Comparison of ENCODE assay signal across 15 cellular contexts in the genomic region with DNA sequence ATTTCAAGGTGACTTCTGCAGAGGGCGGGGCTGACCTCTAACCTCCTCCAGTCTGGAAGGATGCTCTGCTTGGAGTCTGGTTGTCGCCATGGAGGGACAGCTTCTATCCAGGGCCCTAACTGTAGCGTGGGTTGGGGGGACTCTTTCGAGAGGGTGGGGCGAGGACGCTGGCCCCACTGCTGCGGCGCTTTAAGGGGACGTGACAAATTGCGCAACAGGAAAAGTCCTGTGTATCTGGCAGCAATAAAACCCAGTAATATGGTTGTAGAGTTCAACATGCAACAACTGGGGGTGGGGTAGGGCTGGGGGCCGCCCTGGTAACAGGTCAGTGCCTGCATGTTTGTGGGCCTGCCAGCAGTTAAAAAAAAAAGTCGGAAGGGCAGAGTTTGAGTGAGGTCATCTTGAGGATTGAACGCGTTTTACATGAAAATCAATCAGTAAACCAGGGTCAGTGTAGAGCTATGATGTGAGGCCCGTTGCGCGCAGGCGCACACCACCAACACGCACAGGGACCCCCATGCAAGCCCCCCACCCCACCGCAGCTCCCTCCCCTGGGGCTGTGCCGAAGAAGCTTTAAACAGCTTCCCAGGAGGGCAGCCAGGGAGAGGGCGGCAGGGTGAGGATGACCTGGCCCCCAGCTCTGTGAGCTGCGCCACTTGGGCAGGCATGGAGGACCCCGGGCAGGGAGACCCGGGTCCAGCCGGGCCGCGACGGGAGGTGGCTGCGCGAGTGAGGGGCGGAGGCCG. TPM values are rescaled to one million over a fixed set of nuclear protein-coding genes. Genes with fewer than 3 reads are reported as not detected.
DNase-seq lines count a peak whose midpoint lies in the region; ATAC-seq and TF ChIP-seq lines count a peak whose summit lies in the region.
"Had no signal": no experiment of that assay in that cellular context is flagged by ENCODE, and none has a peak within 500 bp of the region (broad histone marks: within the 10 kb centered on the region; RNA-seq: fewer than 3 reads in every experiment).

No MANE protein-coding gene starts in this region.

- peaks cover 88% of the 10 kb centered on the region for H3K27me3 Mint-ChIP-seq in mesothelial cell of epicardium (ENCODE audit: low read depth)

- no peak overlapping the region for H3K27ac Mint-ChIP-seq in mesothelial cell of epicardium

- DNase-seq in left ventricle myocardium inferior (no peak), right atrium auricular region (ENCODE audit: low spot score) (no peak), mesothelial cell of epicardium (ENCODE audit: low spot score in 2 of 2, unreplicated experiment in 2 of 2) (no peak), CD1c-positive myeloid dendritic cell (ENCODE audit: extremely low spot score) (no peak), erythroblast (lab: John Stamatoyannopoulos, UW) (no peak)
- DNase-seq: activated CD8-positive, alpha-beta memory T cell treated with anti-CD3 and anti-CD28 coated beads, Interleukin-2, amount 50 U/mL, for 4 hours; brain microvascular endothelial cell; foreskin keratinocyte; MM.1S; T-helper 9 cell had no signal

- H3K9me3 Mint-ChIP-seq in mesothelial cell of epicardium = no peaks in the 10 kb centered on the region

- no peaks in the 10 kb centered on the region for H3K36me3 ChIP-seq in left ventricle myocardium inferior
- no peaks in the 10 kb centered on the region for H3K36me3 ChIP-seq in right atrium auricular region
- H3K36me3 ChIP-seq in duodenal mucosa (ENCODE audit: control insufficient read depth in 1 of 2, insufficient read depth in 2 of 2, low read length in 2 of 2) = no peaks in the 10 kb centered on the region
- no peaks in the 10 kb centered on the region for H3K36me3 ChIP-seq in urinary bladder (ENCODE audit: insufficient read depth)
- H3K36me3 ChIP-seq: brain microvascular endothelial cell had no signal

- no peak for TF ChIP-seq POLR2A in erythroblast (IDR thresholded peaks at IDR 0.05; ENCODE audit: low read length)

- no peak for TF ChIP-seq CTCF in left ventricle myocardium inferior (IDR thresholded peaks at IDR 0.05; ENCODE audit: borderline replicate concordance)
- TF ChIP-seq CTCF in right atrium auricular region (IDR thresholded peaks at IDR 0.05) = no peak
- no peak for TF ChIP-seq CTCF in mesothelial cell of epicardium (IDR thresholded peaks at IDR 0.05; ENCODE audit: unreplicated experiment)

- peaks cover 42% of the 10 kb centered on the region for H3K4me1 Mint-ChIP-seq in mesothelial cell of epicardium

- no peak overlapping the region for H3K27ac ChIP-seq in left ventricle myocardium inferior (replicated peaks)
- H3K27ac ChIP-seq in right atrium auricular region = no peak overlapping the region
- H3K27ac ChIP-seq in duodenal mucosa (ENCODE audit: low read depth, low read length) = peak overlapping the region; percentile 51
- peak overlapping the region; percentile 12 for H3K27ac ChIP-seq in urinary bladder (ENCODE audit: low read depth)
- H3K27ac ChIP-seq: brain microvascular endothelial cell, foreskin keratinocyte had no signal

- no peak for ATAC-seq in GM21528 (IDR thresholded peaks at IDR 0.05; ENCODE audit: low FRiP score, unreplicated experiment)
- ATAC-seq: foreskin keratinocyte had no signal

- H3K4me3 Mint-ChIP-seq in mesothelial cell of epicardium = peak overlapping the region; percentile 52

- H3K9me3 ChIP-seq in left ventricle myocardium inferior (replicated peaks) (no peaks in the 10 kb centered on the region), right atrium auricular region (no peaks in the 10 kb centered on the region), duodenal mucosa (ENCODE audit: control insufficient read depth in 1 of 2, low read length in 2 of 2) (no peaks in the 10 kb centered on the region)

- H3K27me3 ChIP-seq in left ventricle myocardium inferior (ENCODE audit: low read depth) = peaks cover 100% of the 10 kb centered on the region
- peaks cover 15 to 60% of the 10 kb centered on the region in 2 donors for H3K27me3 ChIP-seq in right atrium auricular region
- peaks cover 32 to 38% of the 10 kb centered on the region in 2 donors for H3K27me3 ChIP-seq in duodenal mucosa (ENCODE audit: control insufficient read depth in 1 of 2, insufficient read depth in 2 of 2, low read length in 2 of 2)

- H3K4me3 ChIP-seq in left ventricle myocardium inferior = peak overlapping the region; percentile 55
- H3K4me3 ChIP-seq in right atrium auricular region = peak overlapping the region in 1 of 2 donors; percentile 27
- H3K4me3 ChIP-seq in duodenal mucosa (ENCODE audit: low read depth in 1 of 2, low read length in 2 of 2) = peak overlapping the region; percentile 68 to 73
- peak overlapping the region; percentile 45 for H3K4me3 ChIP-seq in urinary bladder (ENCODE audit: low read depth, low read length)

- H3K9ac ChIP-seq in duodenal mucosa (ENCODE audit: low read depth in 1 of 2, low read length in 2 of 2) = peak overlapping the region; percentile 66 to 69

- intact Hi-C loops in left ventricle myocardium inferior (cut with micrococcal nuclease) = loop anchor here (10.0 kb wide), 1 partner anchor 667 kb away; no protein-coding TSS in a partner anchor

- peaks cover 72% of the 10 kb centered on the region for H3K4me1 ChIP-seq in left ventricle myocardium inferior
- H3K4me1 ChIP-seq in right atrium auricular region = peaks cover 0 to 71% of the 10 kb centered on the region in 2 donors
- peaks cover 24 to 34% of the 10 kb centered on the region in 2 donors for H3K4me1 ChIP-seq in duodenal mucosa (ENCODE audit: control insufficient read depth in 1 of 2, insufficient read depth in 2 of 2, low read length in 2 of 2)
- H3K4me1 ChIP-seq in urinary bladder (ENCODE audit: insufficient read depth) = no peaks in the 10 kb centered on the region
- H3K4me1 ChIP-seq: foreskin keratinocyte had no signal

- 3% methylated on average over 33 of the region's 33 CpGs for WGBS in urinary bladder

- peaks cover 1% of the 10 kb centered on the region for H3K36me3 Mint-ChIP-seq in mesothelial cell of epicardium

RNA-seq across cellular contexts. Expression of a gene that starts 4.3 kb away (rescaled TPM):
- not detected for total RNA-seq in left ventricle myocardium inferior
- total RNA-seq in right atrium auricular region = not detected
- total RNA-seq in mesothelial cell of epicardium = 0.58 to 0.75 TPM (median 0.73 TPM) in 3 replicates
- total RNA-seq in urinary bladder = 13.8 TPM
- polyA plus RNA-seq in urinary bladder = 8.6 TPM
- total RNA-seq: omental fat pad had no signal
- polyA plus RNA-seq: BJ had no signal

Comparison
In these comparisons a context has a peak if more than half of its experiments do, and no peak if none do; other contexts are left out.
1. H3K27ac ChIP-seq: peak in duodenal mucosa (single experiment) and urinary bladder (single experiment); none in left ventricle myocardium inferior (single experiment) and right atrium auricular region (0 of 2).